In genomic region chr17:67082110-67082509, GRCh38 we compare ENCODE assay signal across 10 cellular contexts. TPM values are rescaled to one million over a fixed set of nuclear protein-coding genes. Genes with fewer than 3 reads are reported as not detected.
DNase-seq lines count a peak whose midpoint lies in the region; ATAC-seq and TF ChIP-seq lines count a peak whose summit lies in the region.
"Had no signal": no experiment of that assay in that cellular context is flagged by ENCODE, and none has a peak within 500 bp of the region (broad histone marks: within the 10 kb centered on the region; RNA-seq: fewer than 3 reads in every experiment).

No MANE protein-coding gene starts in this region.

- peaks cover 0 to 7% (median 0%) of the 10 kb centered on the region in 9 donors for H3K4me1 ChIP-seq in heart right ventricle

- ATAC-seq in GM18502 (IDR thresholded peaks at IDR 0.05; ENCODE audit: poor library complexity, unreplicated experiment): peak; percentile 87
- peak; percentile 78 for ATAC-seq in GM21447 (IDR thresholded peaks at IDR 0.05; ENCODE audit: unreplicated experiment)
- ATAC-seq in HG03521 (IDR thresholded peaks at IDR 0.05; ENCODE audit: unreplicated experiment): peak; percentile 81
- no peak for ATAC-seq in heart right ventricle

- no peaks in the 10 kb centered on the region for H3K27me3 ChIP-seq in heart right ventricle

- peak overlapping the region; percentile 2 to 64 (median 38) for H3K4me3 Mint-ChIP-seq in immature natural killer cell

- peaks cover 34 to 66% of the 10 kb centered on the region in 2 donors for H3K4me1 Mint-ChIP-seq in immature natural killer cell

- H3K27ac Mint-ChIP-seq in immature natural killer cell: peak overlapping the region; percentile 14 to 81 (median 65)
- H3K27ac Mint-ChIP-seq: progenitor cell of endocrine pancreas had no signal

- DNase-seq in immature natural killer cell (peak in 2 of 3 donors; percentile 5 to 10), heart right ventricle (no peak), SHP77 (lab: John Stamatoyannopoulos, UW) (no peak), 8988T (no peak), kidney glomerular epithelial cell (lab: John Stamatoyannopoulos, UW) (no peak)
- DNase-seq: NK-92 treated with Interleukin-12 subunit alpha and Interleukin-12 subunit beta, amount 100 ng/mL, for 24 hours had no signal

- peaks cover 7 to 26% (median 13%) of the 10 kb centered on the region in 3 donors for H3K36me3 Mint-ChIP-seq in immature natural killer cell

- no peak overlapping the region for H3K4me3 ChIP-seq in heart right ventricle

- peak in 1 of 9 donors; percentile 7 for TF ChIP-seq CTCF in heart right ventricle (IDR thresholded peaks at IDR 0.05)

- intact Hi-C loops in heart right ventricle (cut with DNase I): no loop called here

- H3K9me3 ChIP-seq in heart right ventricle: no peaks in the 10 kb centered on the region

- H3K27me3 Mint-ChIP-seq in immature natural killer cell (ENCODE audit: low read depth in 3 of 3): peaks cover 0 to 4% (median 2%) of the 10 kb centered on the region in 3 donors
- H3K27me3 Mint-ChIP-seq: progenitor cell of endocrine pancreas had no signal

- 79 to 87% methylated on average over 1 of the region's 1 CpG for WGBS in heart right ventricle, 2 donors

- H3K36me3 ChIP-seq in heart right ventricle: peaks cover 0 to 75% (median 0%) of the 10 kb centered on the region in 9 donors

- H3K9me3 Mint-ChIP-seq in immature natural killer cell: no peaks in the 10 kb centered on the region

- no peak overlapping the region for H3K27ac ChIP-seq in heart right ventricle

RNA-seq across cellular contexts. Expression of gene CACNG1, which starts 37.8 kb away (rescaled TPM):
- polyA plus RNA-seq in immature natural killer cell (not detected), heart right ventricle (not detected)
- under 1 TPM in 1 of 10 donors, not detected in 9; 0.26 TPM for total RNA-seq in heart right ventricle

Comparison
In these comparisons a context has a peak if more than half of its experiments do, and no peak if none do; other contexts are left out.
1. ATAC-seq: peak in GM18502 (single experiment), GM21447 (single experiment) and HG03521 (single experiment); none in heart right ventricle (0 of 8).
2. DNase-seq: peak in immature natural killer cell (2 of 3); none in heart right ventricle (0 of 2), SHP77 (0 of 2), 8988T (single experiment) and kidney glomerular epithelial cell (single experiment).